28 cellular contexts compared by ENCODE assay signal in genomic region chrX:85505801-85506200, GRCh38.
"Had no signal": no experiment of that assay in that cellular context is flagged by ENCODE, and none has a peak within 500 bp of the region (broad histone marks: within the 10 kb centered on the region; RNA-seq: fewer than 3 reads in every experiment).

No MANE protein-coding gene starts in this region.

- H3K27ac Mint-ChIP-seq: dendritic cell treated with granulocyte-macrophage colony-stimulating factor and Interleukin-4, amounts not matched to agents 40 ng/mL and 50 ng/mL, for 4 days; effector memory CD8-positive, alpha-beta T cell; endodermal cell had no signal

- H3K79me2 ChIP-seq: hepatocyte had no signal

- FAIRE-seq: endometrium, endothelial cell of umbilical vein, frontal cortex had no signal

- H3K27me3 ChIP-seq: esophagus muscularis mucosa, esophagus squamous epithelium, foreskin keratinocyte, gastroesophageal sphincter, heart left ventricle, hepatocyte had no signal

- H3K9me3 ChIP-seq: colonic mucosa, esophagus muscularis mucosa, esophagus squamous epithelium, gastrocnemius medialis, gastroesophageal sphincter, heart left ventricle, heart right ventricle had no signal

- H2AFZ ChIP-seq: hepatocyte had no signal

- DNase-seq: colonic mucosa; cortex of kidney; dermis blood vessel endothelial cell; dorsolateral prefrontal cortex; effector CD4-positive, alpha-beta T cell; effector CD8-positive, alpha-beta T cell; effector memory CD4-positive, alpha-beta T cell; effector memory CD8-positive, alpha-beta T cell; endodermal cell; erythroblast; esophagus squamous epithelium; foreskin fibroblast; foreskin keratinocyte; foreskin melanocyte; gastrocnemius medialis; glutamatergic neuron; head of caudate nucleus; heart left ventricle; heart right ventricle had no signal

- H3K4me3 Mint-ChIP-seq: dendritic cell treated with granulocyte-macrophage colony-stimulating factor and Interleukin-4, amounts not matched to agents 40 ng/mL and 50 ng/mL, for 4 days; effector memory CD8-positive, alpha-beta T cell; endodermal cell had no signal

- H3K4me3 ChIP-seq: colonic mucosa, coronary artery, dorsolateral prefrontal cortex, esophagus muscularis mucosa, esophagus squamous epithelium, gastrocnemius medialis, gastroesophageal sphincter, heart left ventricle, heart right ventricle, hepatocyte had no signal

- H3K36me3 ChIP-seq: colonic mucosa, esophagus muscularis mucosa, esophagus squamous epithelium, gastrocnemius medialis, gastroesophageal sphincter, heart left ventricle, heart right ventricle had no signal

- H3K27me3 Mint-ChIP-seq: dendritic cell treated with granulocyte-macrophage colony-stimulating factor and Interleukin-4, amounts not matched to agents 40 ng/mL and 50 ng/mL, for 4 days; effector memory CD8-positive, alpha-beta T cell had no signal

- H3K9me3 Mint-ChIP-seq: dendritic cell treated with granulocyte-macrophage colony-stimulating factor and Interleukin-4, amounts not matched to agents 40 ng/mL and 50 ng/mL, for 4 days; effector memory CD8-positive, alpha-beta T cell had no signal

- H3K27ac ChIP-seq: colonic mucosa, coronary artery, dorsolateral prefrontal cortex, epithelial cell of prostate, esophagus muscularis mucosa, esophagus squamous epithelium, foreskin keratinocyte, gastrocnemius medialis, gastroesophageal sphincter, heart left ventricle, heart right ventricle, hepatocyte had no signal

- H3K4me1 ChIP-seq: colonic mucosa, esophagus muscularis mucosa, gastrocnemius medialis, gastroesophageal sphincter, heart left ventricle, heart right ventricle had no signal

- H3K4me2 ChIP-seq: hepatocyte had no signal
